ENCODE assay signal across 1 cellular context in the genomic region with DNA sequence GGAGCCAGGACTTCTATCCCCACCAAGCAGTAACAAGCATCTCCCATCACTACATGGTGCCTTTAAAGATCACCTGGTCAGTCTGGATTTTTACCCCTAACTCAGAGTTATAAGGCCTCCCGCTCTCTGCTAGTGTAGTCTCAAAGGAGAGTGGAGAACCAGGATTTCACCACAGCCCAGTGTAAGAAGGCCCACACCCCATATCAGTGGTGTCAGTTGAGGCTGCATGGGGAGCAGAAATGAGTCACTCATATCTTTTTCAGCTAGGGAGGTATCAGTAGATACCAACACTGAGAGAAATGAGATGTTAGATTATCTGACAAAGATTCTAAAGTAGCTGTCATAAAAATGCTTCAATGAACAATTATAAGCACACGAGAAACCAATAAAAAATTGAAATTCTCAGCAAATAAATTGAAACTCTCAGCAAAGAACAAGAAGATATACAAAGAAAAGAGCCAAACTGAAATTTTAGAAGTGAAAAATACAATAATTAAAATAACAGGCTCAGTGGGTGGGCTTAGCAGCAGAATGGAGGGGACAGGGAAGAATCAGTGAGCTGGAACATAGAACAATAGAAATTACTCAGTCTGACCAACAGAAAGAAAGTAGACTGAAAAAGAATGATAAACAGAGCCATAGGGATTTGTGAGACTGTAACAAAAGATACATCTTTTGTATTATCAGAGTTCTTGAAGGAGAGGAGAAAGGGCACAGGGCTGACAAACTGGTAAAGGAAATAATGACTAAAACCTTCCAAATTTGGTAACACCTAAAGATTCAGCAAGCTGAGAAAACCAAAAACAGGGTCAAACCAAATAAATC.
TF ChIP-seq lines count a peak whose summit lies in the region.

No MANE protein-coding gene starts in this region.

TF ChIP-seq in K562, 482 proteins besides CTCF, POLR2A, EP300 and RAD21 (continued from another document):
- TF ChIP-seq, protein P1, sequence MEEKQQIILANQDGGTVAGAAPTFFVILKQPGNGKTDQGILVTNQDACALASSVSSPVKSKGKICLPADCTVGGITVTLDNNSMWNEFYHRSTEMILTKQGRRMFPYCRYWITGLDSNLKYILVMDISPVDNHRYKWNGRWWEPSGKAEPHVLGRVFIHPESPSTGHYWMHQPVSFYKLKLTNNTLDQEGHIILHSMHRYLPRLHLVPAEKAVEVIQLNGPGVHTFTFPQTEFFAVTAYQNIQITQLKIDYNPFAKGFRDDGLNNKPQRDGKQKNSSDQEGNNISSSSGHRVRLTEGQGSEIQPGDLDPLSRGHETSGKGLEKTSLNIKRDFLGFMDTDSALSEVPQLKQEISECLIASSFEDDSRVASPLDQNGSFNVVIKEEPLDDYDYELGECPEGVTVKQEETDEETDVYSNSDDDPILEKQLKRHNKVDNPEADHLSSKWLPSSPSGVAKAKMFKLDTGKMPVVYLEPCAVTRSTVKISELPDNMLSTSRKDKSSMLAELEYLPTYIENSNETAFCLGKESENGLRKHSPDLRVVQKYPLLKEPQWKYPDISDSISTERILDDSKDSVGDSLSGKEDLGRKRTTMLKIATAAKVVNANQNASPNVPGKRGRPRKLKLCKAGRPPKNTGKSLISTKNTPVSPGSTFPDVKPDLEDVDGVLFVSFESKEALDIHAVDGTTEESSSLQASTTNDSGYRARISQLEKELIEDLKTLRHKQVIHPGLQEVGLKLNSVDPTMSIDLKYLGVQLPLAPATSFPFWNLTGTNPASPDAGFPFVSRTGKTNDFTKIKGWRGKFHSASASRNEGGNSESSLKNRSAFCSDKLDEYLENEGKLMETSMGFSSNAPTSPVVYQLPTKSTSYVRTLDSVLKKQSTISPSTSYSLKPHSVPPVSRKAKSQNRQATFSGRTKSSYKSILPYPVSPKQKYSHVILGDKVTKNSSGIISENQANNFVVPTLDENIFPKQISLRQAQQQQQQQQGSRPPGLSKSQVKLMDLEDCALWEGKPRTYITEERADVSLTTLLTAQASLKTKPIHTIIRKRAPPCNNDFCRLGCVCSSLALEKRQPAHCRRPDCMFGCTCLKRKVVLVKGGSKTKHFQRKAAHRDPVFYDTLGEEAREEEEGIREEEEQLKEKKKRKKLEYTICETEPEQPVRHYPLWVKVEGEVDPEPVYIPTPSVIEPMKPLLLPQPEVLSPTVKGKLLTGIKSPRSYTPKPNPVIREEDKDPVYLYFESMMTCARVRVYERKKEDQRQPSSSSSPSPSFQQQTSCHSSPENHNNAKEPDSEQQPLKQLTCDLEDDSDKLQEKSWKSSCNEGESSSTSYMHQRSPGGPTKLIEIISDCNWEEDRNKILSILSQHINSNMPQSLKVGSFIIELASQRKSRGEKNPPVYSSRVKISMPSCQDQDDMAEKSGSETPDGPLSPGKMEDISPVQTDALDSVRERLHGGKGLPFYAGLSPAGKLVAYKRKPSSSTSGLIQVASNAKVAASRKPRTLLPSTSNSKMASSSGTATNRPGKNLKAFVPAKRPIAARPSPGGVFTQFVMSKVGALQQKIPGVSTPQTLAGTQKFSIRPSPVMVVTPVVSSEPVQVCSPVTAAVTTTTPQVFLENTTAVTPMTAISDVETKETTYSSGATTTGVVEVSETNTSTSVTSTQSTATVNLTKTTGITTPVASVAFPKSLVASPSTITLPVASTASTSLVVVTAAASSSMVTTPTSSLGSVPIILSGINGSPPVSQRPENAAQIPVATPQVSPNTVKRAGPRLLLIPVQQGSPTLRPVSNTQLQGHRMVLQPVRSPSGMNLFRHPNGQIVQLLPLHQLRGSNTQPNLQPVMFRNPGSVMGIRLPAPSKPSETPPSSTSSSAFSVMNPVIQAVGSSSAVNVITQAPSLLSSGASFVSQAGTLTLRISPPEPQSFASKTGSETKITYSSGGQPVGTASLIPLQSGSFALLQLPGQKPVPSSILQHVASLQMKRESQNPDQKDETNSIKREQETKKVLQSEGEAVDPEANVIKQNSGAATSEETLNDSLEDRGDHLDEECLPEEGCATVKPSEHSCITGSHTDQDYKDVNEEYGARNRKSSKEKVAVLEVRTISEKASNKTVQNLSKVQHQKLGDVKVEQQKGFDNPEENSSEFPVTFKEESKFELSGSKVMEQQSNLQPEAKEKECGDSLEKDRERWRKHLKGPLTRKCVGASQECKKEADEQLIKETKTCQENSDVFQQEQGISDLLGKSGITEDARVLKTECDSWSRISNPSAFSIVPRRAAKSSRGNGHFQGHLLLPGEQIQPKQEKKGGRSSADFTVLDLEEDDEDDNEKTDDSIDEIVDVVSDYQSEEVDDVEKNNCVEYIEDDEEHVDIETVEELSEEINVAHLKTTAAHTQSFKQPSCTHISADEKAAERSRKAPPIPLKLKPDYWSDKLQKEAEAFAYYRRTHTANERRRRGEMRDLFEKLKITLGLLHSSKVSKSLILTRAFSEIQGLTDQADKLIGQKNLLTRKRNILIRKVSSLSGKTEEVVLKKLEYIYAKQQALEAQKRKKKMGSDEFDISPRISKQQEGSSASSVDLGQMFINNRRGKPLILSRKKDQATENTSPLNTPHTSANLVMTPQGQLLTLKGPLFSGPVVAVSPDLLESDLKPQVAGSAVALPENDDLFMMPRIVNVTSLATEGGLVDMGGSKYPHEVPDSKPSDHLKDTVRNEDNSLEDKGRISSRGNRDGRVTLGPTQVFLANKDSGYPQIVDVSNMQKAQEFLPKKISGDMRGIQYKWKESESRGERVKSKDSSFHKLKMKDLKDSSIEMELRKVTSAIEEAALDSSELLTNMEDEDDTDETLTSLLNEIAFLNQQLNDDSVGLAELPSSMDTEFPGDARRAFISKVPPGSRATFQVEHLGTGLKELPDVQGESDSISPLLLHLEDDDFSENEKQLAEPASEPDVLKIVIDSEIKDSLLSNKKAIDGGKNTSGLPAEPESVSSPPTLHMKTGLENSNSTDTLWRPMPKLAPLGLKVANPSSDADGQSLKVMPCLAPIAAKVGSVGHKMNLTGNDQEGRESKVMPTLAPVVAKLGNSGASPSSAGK (IDR thresholded peaks at IDR 0.05) = no peak
- TF ChIP-seq NR4A1 (CRISPR knock-in tag; IDR thresholded peaks at IDR 0.05) = no peak
- no peak for TF ChIP-seq NR4A1 (tag; IDR thresholded peaks at IDR 0.05)
- TF ChIP-seq CC2D1A (IDR thresholded peaks at IDR 0.05) = no peak; the same call in 1 of the 2 replicates
- TF ChIP-seq, protein P2, sequence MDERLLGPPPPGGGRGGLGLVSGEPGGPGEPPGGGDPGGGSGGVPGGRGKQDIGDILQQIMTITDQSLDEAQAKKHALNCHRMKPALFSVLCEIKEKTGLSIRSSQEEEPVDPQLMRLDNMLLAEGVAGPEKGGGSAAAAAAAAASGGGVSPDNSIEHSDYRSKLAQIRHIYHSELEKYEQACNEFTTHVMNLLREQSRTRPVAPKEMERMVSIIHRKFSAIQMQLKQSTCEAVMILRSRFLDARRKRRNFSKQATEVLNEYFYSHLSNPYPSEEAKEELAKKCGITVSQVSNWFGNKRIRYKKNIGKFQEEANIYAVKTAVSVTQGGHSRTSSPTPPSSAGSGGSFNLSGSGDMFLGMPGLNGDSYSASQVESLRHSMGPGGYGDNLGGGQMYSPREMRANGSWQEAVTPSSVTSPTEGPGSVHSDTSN (CRISPR knock-in tag; IDR thresholded peaks at IDR 0.05; ENCODE audit: low read depth) = no peak
- TF ChIP-seq, protein P2 (tag; conservative IDR thresholded peaks at IDR 0.05; ENCODE audit: low read depth) = peak; percentile 38; the same call in 1 of the 2 replicates
- no peak for TF ChIP-seq RFX1 (IDR thresholded peaks at IDR 0.05)
- no peak for TF ChIP-seq ZNF274 (IDR thresholded peaks at IDR 0.05; ENCODE audit: borderline replicate concordance, low read depth, low read length)
- no peak for TF ChIP-seq NR2C1 (IDR thresholded peaks at IDR 0.05)
- peak; percentile 50; the same call in 1 of the 2 replicates for TF ChIP-seq NR2C1 (tag; IDR thresholded peaks at IDR 0.05)
- TF ChIP-seq, protein P3, sequence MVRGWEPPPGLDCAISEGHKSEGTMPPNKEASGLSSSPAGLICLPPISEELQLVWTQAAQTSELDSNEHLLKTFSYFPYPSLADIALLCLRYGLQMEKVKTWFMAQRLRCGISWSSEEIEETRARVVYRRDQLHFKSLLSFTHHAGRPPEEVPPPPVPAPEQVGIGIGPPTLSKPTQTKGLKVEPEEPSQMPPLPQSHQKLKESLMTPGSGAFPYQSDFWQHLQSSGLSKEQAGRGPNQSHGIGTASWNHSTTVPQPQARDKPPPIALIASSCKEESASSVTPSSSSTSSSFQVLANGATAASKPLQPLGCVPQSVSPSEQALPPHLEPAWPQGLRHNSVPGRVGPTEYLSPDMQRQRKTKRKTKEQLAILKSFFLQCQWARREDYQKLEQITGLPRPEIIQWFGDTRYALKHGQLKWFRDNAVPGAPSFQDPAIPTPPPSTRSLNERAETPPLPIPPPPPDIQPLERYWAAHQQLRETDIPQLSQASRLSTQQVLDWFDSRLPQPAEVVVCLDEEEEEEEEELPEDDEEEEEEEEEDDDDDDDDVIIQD (CRISPR knock-in tag; IDR thresholded peaks at IDR 0.05) = no peak
- no peak for TF ChIP-seq CHCHD3 (CRISPR knock-in tag; IDR thresholded peaks at IDR 0.05)
- TF ChIP-seq SNIP1 (IDR thresholded peaks at IDR 0.05; ENCODE audit: low read depth) = no peak
- TF ChIP-seq, protein P4, sequence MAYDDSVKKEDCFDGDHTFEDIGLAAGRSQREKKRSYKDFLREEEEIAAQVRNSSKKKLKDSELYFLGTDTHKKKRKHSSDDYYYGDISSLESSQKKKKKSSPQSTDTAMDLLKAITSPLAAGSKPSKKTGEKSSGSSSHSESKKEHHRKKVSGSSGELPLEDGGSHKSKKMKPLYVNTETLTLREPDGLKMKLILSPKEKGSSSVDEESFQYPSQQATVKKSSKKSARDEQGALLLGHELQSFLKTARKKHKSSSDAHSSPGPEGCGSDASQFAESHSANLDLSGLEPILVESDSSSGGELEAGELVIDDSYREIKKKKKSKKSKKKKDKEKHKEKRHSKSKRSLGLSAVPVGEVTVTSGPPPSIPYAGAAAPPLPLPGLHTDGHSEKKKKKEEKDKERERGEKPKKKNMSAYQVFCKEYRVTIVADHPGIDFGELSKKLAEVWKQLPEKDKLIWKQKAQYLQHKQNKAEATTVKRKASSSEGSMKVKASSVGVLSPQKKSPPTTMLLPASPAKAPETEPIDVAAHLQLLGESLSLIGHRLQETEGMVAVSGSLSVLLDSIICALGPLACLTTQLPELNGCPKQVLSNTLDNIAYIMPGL (CRISPR knock-in tag; IDR thresholded peaks at IDR 0.05) = no peak
- TF ChIP-seq NFYB (IDR thresholded peaks at IDR 0.05; ENCODE audit: extremely low read depth, insufficient read length) = no peak
- TF ChIP-seq, protein P5, sequence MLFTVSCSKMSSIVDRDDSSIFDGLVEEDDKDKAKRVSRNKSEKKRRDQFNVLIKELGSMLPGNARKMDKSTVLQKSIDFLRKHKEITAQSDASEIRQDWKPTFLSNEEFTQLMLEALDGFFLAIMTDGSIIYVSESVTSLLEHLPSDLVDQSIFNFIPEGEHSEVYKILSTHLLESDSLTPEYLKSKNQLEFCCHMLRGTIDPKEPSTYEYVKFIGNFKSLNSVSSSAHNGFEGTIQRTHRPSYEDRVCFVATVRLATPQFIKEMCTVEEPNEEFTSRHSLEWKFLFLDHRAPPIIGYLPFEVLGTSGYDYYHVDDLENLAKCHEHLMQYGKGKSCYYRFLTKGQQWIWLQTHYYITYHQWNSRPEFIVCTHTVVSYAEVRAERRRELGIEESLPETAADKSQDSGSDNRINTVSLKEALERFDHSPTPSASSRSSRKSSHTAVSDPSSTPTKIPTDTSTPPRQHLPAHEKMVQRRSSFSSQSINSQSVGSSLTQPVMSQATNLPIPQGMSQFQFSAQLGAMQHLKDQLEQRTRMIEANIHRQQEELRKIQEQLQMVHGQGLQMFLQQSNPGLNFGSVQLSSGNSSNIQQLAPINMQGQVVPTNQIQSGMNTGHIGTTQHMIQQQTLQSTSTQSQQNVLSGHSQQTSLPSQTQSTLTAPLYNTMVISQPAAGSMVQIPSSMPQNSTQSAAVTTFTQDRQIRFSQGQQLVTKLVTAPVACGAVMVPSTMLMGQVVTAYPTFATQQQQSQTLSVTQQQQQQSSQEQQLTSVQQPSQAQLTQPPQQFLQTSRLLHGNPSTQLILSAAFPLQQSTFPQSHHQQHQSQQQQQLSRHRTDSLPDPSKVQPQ (CRISPR knock-in tag; IDR thresholded peaks at IDR 0.05; ENCODE audit: borderline replicate concordance) = no peak
- TF ChIP-seq SIN3A (IDR thresholded peaks at IDR 0.05; ENCODE audit: borderline replicate concordance in 2 of 2, control insufficient read depth in 1 of 2, low read depth in 2 of 2, low read length in 2 of 2) = no peak
- TF ChIP-seq ZNF785 (CRISPR knock-in tag; IDR thresholded peaks at IDR 0.05) = no peak
- TF ChIP-seq MAFF (IDR thresholded peaks at IDR 0.05; ENCODE audit: low read length) = no peak
- no peak for TF ChIP-seq RB1 (IDR thresholded peaks at IDR 0.05; ENCODE audit: low read depth)
- TF ChIP-seq, protein P6, sequence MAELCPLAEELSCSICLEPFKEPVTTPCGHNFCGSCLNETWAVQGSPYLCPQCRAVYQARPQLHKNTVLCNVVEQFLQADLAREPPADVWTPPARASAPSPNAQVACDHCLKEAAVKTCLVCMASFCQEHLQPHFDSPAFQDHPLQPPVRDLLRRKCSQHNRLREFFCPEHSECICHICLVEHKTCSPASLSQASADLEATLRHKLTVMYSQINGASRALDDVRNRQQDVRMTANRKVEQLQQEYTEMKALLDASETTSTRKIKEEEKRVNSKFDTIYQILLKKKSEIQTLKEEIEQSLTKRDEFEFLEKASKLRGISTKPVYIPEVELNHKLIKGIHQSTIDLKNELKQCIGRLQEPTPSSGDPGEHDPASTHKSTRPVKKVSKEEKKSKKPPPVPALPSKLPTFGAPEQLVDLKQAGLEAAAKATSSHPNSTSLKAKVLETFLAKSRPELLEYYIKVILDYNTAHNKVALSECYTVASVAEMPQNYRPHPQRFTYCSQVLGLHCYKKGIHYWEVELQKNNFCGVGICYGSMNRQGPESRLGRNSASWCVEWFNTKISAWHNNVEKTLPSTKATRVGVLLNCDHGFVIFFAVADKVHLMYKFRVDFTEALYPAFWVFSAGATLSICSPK (IDR thresholded peaks at IDR 0.05; ENCODE audit: borderline replicate concordance) = no peak
- TF ChIP-seq, protein P7, sequence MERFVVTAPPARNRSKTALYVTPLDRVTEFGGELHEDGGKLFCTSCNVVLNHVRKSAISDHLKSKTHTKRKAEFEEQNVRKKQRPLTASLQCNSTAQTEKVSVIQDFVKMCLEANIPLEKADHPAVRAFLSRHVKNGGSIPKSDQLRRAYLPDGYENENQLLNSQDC (CRISPR knock-in tag; IDR thresholded peaks at IDR 0.05) = no peak
- TF ChIP-seq, protein P8, sequence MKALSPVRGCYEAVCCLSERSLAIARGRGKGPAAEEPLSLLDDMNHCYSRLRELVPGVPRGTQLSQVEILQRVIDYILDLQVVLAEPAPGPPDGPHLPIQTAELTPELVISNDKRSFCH (CRISPR knock-in tag; IDR thresholded peaks at IDR 0.05) = no peak
- TF ChIP-seq, protein P8 (tag; IDR thresholded peaks at IDR 0.05) = no peak
- no peak for TF ChIP-seq CHD1 (IDR thresholded peaks at IDR 0.05; ENCODE audit: low read length)
